ENCODE assay signal across 11 cellular contexts in genomic region chr17:68955181-68955841, GRCh38. TPM values are rescaled to one million over a fixed set of nuclear protein-coding genes. Genes with fewer than 3 reads are reported as not detected.
DNase-seq lines count a peak whose midpoint lies in the region; ATAC-seq and TF ChIP-seq lines count a peak whose summit lies in the region.
"Had no signal": no experiment of that assay in that cellular context is flagged by ENCODE, and none has a peak within 500 bp of the region (broad histone marks: within the 10 kb centered on the region; RNA-seq: fewer than 3 reads in every experiment).

Gene ABCA8 (minus strand): TSS chr17:68955392. CDS start chr17:68942034, 13,358 bp downstream.

- H3K27me3 Mint-ChIP-seq in natural killer cell (ENCODE audit: low read depth in 2 of 2), result peaks cover 3 to 10% of the 10 kb centered on the region in 2 donors

- no peak for TF ChIP-seq POLR2A in testis (IDR thresholded peaks at IDR 0.05)

- peak in 1 of 2 experiments; percentile 30 for DNase-seq in SJSA1 (ENCODE audit: low read depth in 1 of 2, low spot score in 2 of 2)
- DNase-seq in fibroblast of mammary gland (ENCODE audit: low read depth), result peak; percentile 84
- no peak for DNase-seq in mucosa of gallbladder (ENCODE audit: low spot score)
- peak; percentile 85 for DNase-seq in testis
- no peak for DNase-seq in stimulated activated naive CD4-positive, alpha-beta T cell (lab: John Stamatoyannopoulos, UW)
- DNase-seq in NK-92 (lab: John Stamatoyannopoulos, UW; ENCODE audit: unreplicated experiment), result no peak
- no peak for DNase-seq in natural killer cell
- DNase-seq: NCI-H1092, SHP77 treated with DMSO at 0.1 percent for 48 hours had no signal

- H3K9me3 Mint-ChIP-seq in natural killer cell, result no peaks in the 10 kb centered on the region
- H3K9me3 Mint-ChIP-seq: natural killer cell treated with Interleukin-12 subunit alpha and Interleukin-12 subunit beta and Interleukin-15 and Interleukin-18, amount 100 ng/mL, for 72 hours had no signal

- no peaks in the 10 kb centered on the region for H3K36me3 Mint-ChIP-seq in natural killer cell
- H3K36me3 Mint-ChIP-seq: natural killer cell treated with Interleukin-12 subunit alpha and Interleukin-12 subunit beta and Interleukin-15 and Interleukin-18, amount 100 ng/mL, for 72 hours had no signal

- H3K36me3 ChIP-seq in SJSA1 (no peaks in the 10 kb centered on the region), testis (ENCODE audit: low read depth, missing control alignments) (no peaks in the 10 kb centered on the region)

- ATAC-seq in HG03520 (IDR thresholded peaks at IDR 0.05; ENCODE audit: unreplicated experiment) (no peak), natural killer cell (no peak)
- ATAC-seq: natural killer cell treated with Interleukin-12 subunit alpha and Interleukin-12 subunit beta and Interleukin-15 and Interleukin-18, amount 100 ng/mL, for 72 hours had no signal

- no peak within 1 kb of the TSS for H3K4me3 ChIP-seq in SJSA1
- peak within 1 kb of the TSS; percentile 43 for H3K4me3 ChIP-seq in fibroblast of mammary gland (ENCODE audit: control insufficient read depth, low read depth, low read length)
- H3K4me3 ChIP-seq in testis, result peak within 1 kb of the TSS; percentile 29 to 63

- peaks cover 9% of the 10 kb centered on the region for H3K4me1 ChIP-seq in SJSA1 (replicated peaks)
- peaks cover 11% of the 10 kb centered on the region for H3K4me1 ChIP-seq in testis

- 21 to 54% methylated on average over 4 of the region's 4 CpGs for WGBS in testis, 2 donors

- H3K9me3 ChIP-seq in SJSA1 (replicated peaks), result no peaks in the 10 kb centered on the region
- H3K9me3 ChIP-seq in testis, result no peaks in the 10 kb centered on the region

- intact Hi-C loops in testis (cut with DNase I; ENCODE audit: low total_unique reads), result no loop called here
- intact Hi-C loops in natural killer cell (cut with micrococcal nuclease), result no loop called here

- H3K27me3 ChIP-seq in SJSA1 (replicated peaks) (no peaks in the 10 kb centered on the region), testis (no peaks in the 10 kb centered on the region)

- peak within 1 kb of the TSS; percentile 41 for H3K27ac ChIP-seq in SJSA1
- peak within 1 kb of the TSS; percentile 73 to 81 for H3K27ac ChIP-seq in testis

- no peak within 1 kb of the TSS for H3K27ac Mint-ChIP-seq in natural killer cell
- H3K27ac Mint-ChIP-seq: natural killer cell treated with Interleukin-12 subunit alpha and Interleukin-12 subunit beta and Interleukin-15 and Interleukin-18, amount 100 ng/mL, for 72 hours had no signal

- H3K4me3 Mint-ChIP-seq in natural killer cell, result no peak within 1 kb of the TSS
- H3K4me3 Mint-ChIP-seq: natural killer cell treated with Interleukin-12 subunit alpha and Interleukin-12 subunit beta and Interleukin-15 and Interleukin-18, amount 100 ng/mL, for 72 hours had no signal

- TF ChIP-seq CTCF in fibroblast of mammary gland (conservative IDR thresholded peaks at IDR 0.05; ENCODE audit: control insufficient read depth, insufficient read depth, low read depth, low read length) (no peak), testis (IDR thresholded peaks at IDR 0.05) (no peak), natural killer cell (IDR thresholded peaks at IDR 0.05) (no peak)

- no peaks in the 10 kb centered on the region for H3K4me1 Mint-ChIP-seq in natural killer cell

RNA-seq across cellular contexts. Expression of gene ABCA8, which starts in this region (rescaled TPM):
- total RNA-seq in SJSA1 (2014; rRNA removed; shearing (Covaris generic)), result 4.1 and 16.6 TPM in 2 replicates
- total RNA-seq in mucosa of gallbladder (19.2 TPM), testis (100 to 1,000 TPM; 188 to 249 TPM), natural killer cell (not detected)
- 45.6 TPM for polyA plus RNA-seq in testis (ENCODE audit: insufficient read depth, low read depth, low replicate concordance)
- total RNA-seq: natural killer cell treated with Interleukin-12 subunit alpha and Interleukin-12 subunit beta and Interleukin-15 and Interleukin-18, amount 100 ng/mL, for 72 hours had no signal

Comparison
In these comparisons a context has a peak if more than half of its experiments do, and no peak if none do; other contexts are left out.
1. DNase-seq: peak in fibroblast of mammary gland (single experiment) and testis (single experiment); none in mucosa of gallbladder (single experiment), stimulated activated naive CD4-positive, alpha-beta T cell (0 of 6), NK-92 (single experiment) and natural killer cell (single experiment).